1 cellular context compared by ENCODE assay signal in the genomic region with DNA sequence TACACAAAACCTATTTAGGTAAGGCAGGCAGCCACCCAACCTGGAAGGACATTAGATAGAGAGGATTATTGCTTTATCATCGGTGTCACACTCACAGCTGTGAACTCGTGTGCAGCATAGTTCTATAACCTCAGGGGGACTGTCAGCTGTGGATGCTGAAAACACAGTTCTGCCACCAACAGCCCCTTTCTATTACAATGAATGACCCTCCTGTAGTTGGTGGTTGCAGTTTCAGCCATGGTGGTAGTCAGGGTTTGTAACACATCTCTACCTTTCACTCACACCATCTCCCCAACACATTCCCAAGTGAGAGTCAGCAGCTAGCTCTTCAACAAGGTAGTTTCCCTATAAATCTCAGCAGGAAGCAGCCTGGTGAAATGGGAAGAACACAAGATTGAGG.
TF ChIP-seq lines count a peak whose summit lies in the region.

No MANE protein-coding gene starts in this region.

TF ChIP-seq in WTC11, 78 proteins besides CTCF, POLR2A, EP300 and RAD21 (continued from another document):
- TF ChIP-seq, protein P1, sequence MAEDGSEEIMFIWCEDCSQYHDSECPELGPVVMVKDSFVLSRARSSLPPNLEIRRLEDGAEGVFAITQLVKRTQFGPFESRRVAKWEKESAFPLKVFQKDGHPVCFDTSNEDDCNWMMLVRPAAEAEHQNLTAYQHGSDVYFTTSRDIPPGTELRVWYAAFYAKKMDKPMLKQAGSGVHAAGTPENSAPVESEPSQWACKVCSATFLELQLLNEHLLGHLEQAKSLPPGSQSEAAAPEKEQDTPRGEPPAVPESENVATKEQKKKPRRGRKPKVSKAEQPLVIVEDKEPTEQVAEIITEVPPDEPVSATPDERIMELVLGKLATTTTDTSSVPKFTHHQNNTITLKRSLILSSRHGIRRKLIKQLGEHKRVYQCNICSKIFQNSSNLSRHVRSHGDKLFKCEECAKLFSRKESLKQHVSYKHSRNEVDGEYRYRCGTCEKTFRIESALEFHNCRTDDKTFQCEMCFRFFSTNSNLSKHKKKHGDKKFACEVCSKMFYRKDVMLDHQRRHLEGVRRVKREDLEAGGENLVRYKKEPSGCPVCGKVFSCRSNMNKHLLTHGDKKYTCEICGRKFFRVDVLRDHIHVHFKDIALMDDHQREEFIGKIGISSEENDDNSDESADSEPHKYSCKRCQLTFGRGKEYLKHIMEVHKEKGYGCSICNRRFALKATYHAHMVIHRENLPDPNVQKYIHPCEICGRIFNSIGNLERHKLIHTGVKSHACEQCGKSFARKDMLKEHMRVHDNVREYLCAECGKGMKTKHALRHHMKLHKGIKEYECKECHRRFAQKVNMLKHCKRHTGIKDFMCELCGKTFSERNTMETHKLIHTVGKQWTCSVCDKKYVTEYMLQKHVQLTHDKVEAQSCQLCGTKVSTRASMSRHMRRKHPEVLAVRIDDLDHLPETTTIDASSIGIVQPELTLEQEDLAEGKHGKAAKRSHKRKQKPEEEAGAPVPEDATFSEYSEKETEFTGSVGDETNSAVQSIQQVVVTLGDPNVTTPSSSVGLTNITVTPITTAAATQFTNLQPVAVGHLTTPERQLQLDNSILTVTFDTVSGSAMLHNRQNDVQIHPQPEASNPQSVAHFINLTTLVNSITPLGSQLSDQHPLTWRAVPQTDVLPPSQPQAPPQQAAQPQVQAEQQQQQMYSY (CRISPR knock-in tag; IDR thresholded peaks at IDR 0.05): no peak
- no peak for TF ChIP-seq NFYB (CRISPR knock-in tag; conservative IDR thresholded peaks at IDR 0.05; ENCODE audit: low read depth)
TF ChIP-seq in WTC11: peak in this region for 0.
